Comparison of ENCODE assay signal across 10 cellular contexts in genomic region chr14:73248294-73248868, GRCh38. TPM values are rescaled to one million over a fixed set of nuclear protein-coding genes. Genes with fewer than 3 reads are reported as not detected.
DNase-seq lines count a peak whose midpoint lies in the region; ATAC-seq and TF ChIP-seq lines count a peak whose summit lies in the region.
"Had no signal": no experiment of that assay in that cellular context is flagged by ENCODE, and none has a peak within 500 bp of the region (broad histone marks: within the 10 kb centered on the region; RNA-seq: fewer than 3 reads in every experiment).

No MANE protein-coding gene starts in this region.

- peaks cover 32% of the 10 kb centered on the region for H3K4me1 Mint-ChIP-seq in activated CD4-positive, alpha-beta T cell treated with anti-CD3 and anti-CD28 coated beads, Interleukin-2, amount 10 ng/mL, durations not matched to agents 24 days and 14 days
- H3K4me1 Mint-ChIP-seq in activated CD4-positive, alpha-beta memory T cell treated with anti-CD3 and anti-CD28 coated beads for 36 hours (ENCODE audit: low read depth): peaks cover 18% of the 10 kb centered on the region
- peaks cover 37% of the 10 kb centered on the region for H3K4me1 Mint-ChIP-seq in stimulated activated memory B cell treated with anti-CD40 and anti-IgM and Interleukin-4, amounts not matched to agents 10 μg/mL and 1 μg/mL and 100 μg/mL, for 72 hours
- H3K4me1 Mint-ChIP-seq in WTC11: peaks cover 6% of the 10 kb centered on the region; the same call in 1 of the 2 replicates

- H3K9me3 Mint-ChIP-seq in activated CD4-positive, alpha-beta T cell treated with anti-CD3 and anti-CD28 coated beads, Interleukin-2, amount 10 ng/mL, durations not matched to agents 24 days and 14 days: no peaks in the 10 kb centered on the region
- H3K9me3 Mint-ChIP-seq in activated CD4-positive, alpha-beta memory T cell treated with anti-CD3 and anti-CD28 coated beads for 36 hours: no peaks in the 10 kb centered on the region
- no peaks in the 10 kb centered on the region for H3K9me3 Mint-ChIP-seq in stimulated activated memory B cell treated with anti-CD40 and anti-IgM and Interleukin-4, amounts not matched to agents 10 μg/mL and 1 μg/mL and 100 μg/mL, for 72 hours
- H3K9me3 Mint-ChIP-seq in WTC11: no peaks in the 10 kb centered on the region
- H3K9me3 Mint-ChIP-seq: type B pancreatic cell had no signal

- intact Hi-C loops in activated CD4-positive, alpha-beta T cell treated with anti-CD3 and anti-CD28 coated beads, Interleukin-2, amount 10 ng/mL, durations not matched to agents 24 days and 14 days (cut with micrococcal nuclease): no loop called here
- intact Hi-C loops in activated CD4-positive, alpha-beta memory T cell treated with anti-CD3 and anti-CD28 coated beads for 36 hours (cut with micrococcal nuclease): loop anchor here (5.0 kb wide), 1 partner anchor 44 kb away; no protein-coding TSS in a partner anchor

- CTCF ChIA-PET in activated CD4-positive, alpha-beta memory T cell treated with anti-CD3 and anti-CD28 coated beads for 36 hours (lab: Charles Lee): no interaction called here
- CTCF ChIA-PET in WTC11 (lab: Charles Lee): no interaction called here

- no peak for DNase-seq in activated CD4-positive, alpha-beta T cell treated with anti-CD3 and anti-CD28 coated beads, Interleukin-2, amount 10 ng/mL, durations not matched to agents 24 days and 14 days
- no peak for DNase-seq in activated CD4-positive, alpha-beta T cell treated with anti-CD3 and anti-CD28 coated beads for 4 hours
- DNase-seq in activated CD4-positive, alpha-beta memory T cell treated with anti-CD3 and anti-CD28 coated beads for 36 hours: peak; percentile 40
- no peak for DNase-seq in NCI-H2107 (lab: John Stamatoyannopoulos, UW)
- no peak for DNase-seq in NCI-H1417 treated with DMSO at 0.1 percent for 48 hours (lab: John Stamatoyannopoulos, UW)
- no peak for DNase-seq in WTC11 (ENCODE audit: low spot score)
- DNase-seq: NCI-H446 had no signal

- H3K27ac Mint-ChIP-seq in activated CD4-positive, alpha-beta T cell treated with anti-CD3 and anti-CD28 coated beads, Interleukin-2, amount 10 ng/mL, durations not matched to agents 24 days and 14 days: peak overlapping the region; percentile 59
- no peak overlapping the region for H3K27ac Mint-ChIP-seq in activated CD4-positive, alpha-beta memory T cell treated with anti-CD3 and anti-CD28 coated beads for 36 hours
- peak overlapping the region; percentile 50 for H3K27ac Mint-ChIP-seq in stimulated activated memory B cell treated with anti-CD40 and anti-IgM and Interleukin-4, amounts not matched to agents 10 μg/mL and 1 μg/mL and 100 μg/mL, for 72 hours
- H3K27ac Mint-ChIP-seq in WTC11: no peak overlapping the region; the same call in 1 of the 2 replicates
- H3K27ac Mint-ChIP-seq: type B pancreatic cell had no signal

- H3K4me3 Mint-ChIP-seq in activated CD4-positive, alpha-beta T cell treated with anti-CD3 and anti-CD28 coated beads, Interleukin-2, amount 10 ng/mL, durations not matched to agents 24 days and 14 days: no peak overlapping the region
- H3K4me3 Mint-ChIP-seq in activated CD4-positive, alpha-beta memory T cell treated with anti-CD3 and anti-CD28 coated beads for 36 hours: no peak overlapping the region
- peak overlapping the region; percentile 60 for H3K4me3 Mint-ChIP-seq in stimulated activated memory B cell treated with anti-CD40 and anti-IgM and Interleukin-4, amounts not matched to agents 10 μg/mL and 1 μg/mL and 100 μg/mL, for 72 hours
- no peak overlapping the region for H3K4me3 Mint-ChIP-seq in WTC11
- H3K4me3 Mint-ChIP-seq: type B pancreatic cell had no signal

- POLR2A ChIA-PET in activated CD4-positive, alpha-beta memory T cell treated with anti-CD3 and anti-CD28 coated beads for 36 hours (lab: Charles Lee): no interaction called here
- POLR2A ChIA-PET in WTC11 (lab: Charles Lee): no interaction called here

- H3K36me3 Mint-ChIP-seq in activated CD4-positive, alpha-beta T cell treated with anti-CD3 and anti-CD28 coated beads, Interleukin-2, amount 10 ng/mL, durations not matched to agents 24 days and 14 days (ENCODE audit: low read depth): no peaks in the 10 kb centered on the region
- no peaks in the 10 kb centered on the region for H3K36me3 Mint-ChIP-seq in activated CD4-positive, alpha-beta memory T cell treated with anti-CD3 and anti-CD28 coated beads for 36 hours
- H3K36me3 Mint-ChIP-seq in stimulated activated memory B cell treated with anti-CD40 and anti-IgM and Interleukin-4, amounts not matched to agents 10 μg/mL and 1 μg/mL and 100 μg/mL, for 72 hours: no peaks in the 10 kb centered on the region
- no peaks in the 10 kb centered on the region; the same call in 1 of the 2 replicates for H3K36me3 Mint-ChIP-seq in WTC11
- H3K36me3 Mint-ChIP-seq: type B pancreatic cell had no signal

- no peak for TF ChIP-seq CTCF in WTC11 (IDR thresholded peaks at IDR 0.05)

- H3K27me3 Mint-ChIP-seq in activated CD4-positive, alpha-beta T cell treated with anti-CD3 and anti-CD28 coated beads, Interleukin-2, amount 10 ng/mL, durations not matched to agents 24 days and 14 days: peaks cover 25% of the 10 kb centered on the region
- H3K27me3 Mint-ChIP-seq in activated CD4-positive, alpha-beta memory T cell treated with anti-CD3 and anti-CD28 coated beads for 36 hours: peaks cover 31% of the 10 kb centered on the region
- H3K27me3 Mint-ChIP-seq in stimulated activated memory B cell treated with anti-CD40 and anti-IgM and Interleukin-4, amounts not matched to agents 10 μg/mL and 1 μg/mL and 100 μg/mL, for 72 hours: peaks cover 31% of the 10 kb centered on the region
- no peaks in the 10 kb centered on the region for H3K27me3 Mint-ChIP-seq in WTC11 (ENCODE audit: low read depth)

- peak; percentile 56 for ATAC-seq in HG03342 (IDR thresholded peaks at IDR 0.05; ENCODE audit: unreplicated experiment)
- peak; percentile 32 for ATAC-seq in stimulated activated memory B cell treated with anti-CD40 and anti-IgM and Interleukin-4, amounts not matched to agents 10 μg/mL and 1 μg/mL and 100 μg/mL, for 72 hours
- ATAC-seq in WTC11: no peak

TF ChIP-seq in WTC11, 78 proteins besides CTCF, POLR2A, EP300 and RAD21:
- no peak for TF ChIP-seq TP53 (CRISPR knock-in tag; IDR thresholded peaks at IDR 0.05)
- no peak for TF ChIP-seq FOXP1 (CRISPR knock-in tag; IDR thresholded peaks at IDR 0.05; ENCODE audit: borderline replicate concordance)
- TF ChIP-seq SMAD3 (CRISPR knock-in tag; IDR thresholded peaks at IDR 0.05; ENCODE audit: borderline replicate concordance): no peak
- no peak for TF ChIP-seq ZNF317 (CRISPR knock-in tag; IDR thresholded peaks at IDR 0.05; ENCODE audit: borderline replicate concordance, low read depth)
- TF ChIP-seq GABPB1 (CRISPR knock-in tag; IDR thresholded peaks at IDR 0.05): no peak
- TF ChIP-seq IRF1 (CRISPR knock-in tag; IDR thresholded peaks at IDR 0.05): no peak
- no peak for TF ChIP-seq MYBL2 (CRISPR knock-in tag; IDR thresholded peaks at IDR 0.05)
- TF ChIP-seq CREM (CRISPR knock-in tag; IDR thresholded peaks at IDR 0.05): no peak
- TF ChIP-seq NFE2L1 (CRISPR knock-in tag; IDR thresholded peaks at IDR 0.05): no peak
- no peak for TF ChIP-seq RORB (CRISPR knock-in tag; IDR thresholded peaks at IDR 0.05)
- no peak for TF ChIP-seq NFYB (CRISPR knock-in tag; conservative IDR thresholded peaks at IDR 0.05; ENCODE audit: low read depth)
- no peak for TF ChIP-seq E2F5 (CRISPR knock-in tag; IDR thresholded peaks at IDR 0.05)

RNA-seq across cellular contexts. Expression of gene PAPLN, which starts 11.1 kb away (rescaled TPM):
- total RNA-seq in activated CD4-positive, alpha-beta T cell treated with anti-CD3 and anti-CD28 coated beads, Interleukin-2, amount 10 ng/mL, durations not matched to agents 24 days and 14 days: 0.54 and 0.83 TPM in 2 replicates
- total RNA-seq in activated CD4-positive, alpha-beta memory T cell treated with anti-CD3 and anti-CD28 coated beads for 36 hours: under 1 TPM; 0.62 to 0.65 TPM
- total RNA-seq in WTC11 (2021): 9.3 to 16.3 TPM (median 14.8 TPM) in 3 replicates

Comparison
In these comparisons a context has a peak if more than half of its experiments do, and no peak if none do; other contexts are left out.
1. H3K27ac Mint-ChIP-seq: peak in activated CD4-positive, alpha-beta T cell treated with anti-CD3 and anti-CD28 coated beads, Interleukin-2, amount 10 ng/mL, durations not matched to agents 24 days and 14 days (single experiment) and stimulated activated memory B cell treated with anti-CD40 and anti-IgM and Interleukin-4, amounts not matched to agents 10 μg/mL and 1 μg/mL and 100 μg/mL, for 72 hours (single experiment); none in activated CD4-positive, alpha-beta memory T cell treated with anti-CD3 and anti-CD28 coated beads for 36 hours (single experiment) and WTC11 (single experiment).